Comparison of ENCODE assay signal across 29 cellular contexts in genomic region chr19:30118221-30118620, GRCh38.
"Had no signal": no experiment of that assay in that cellular context is flagged by ENCODE, and none has a peak within 500 bp of the region (broad histone marks: within the 10 kb centered on the region; RNA-seq: fewer than 3 reads in every experiment).

No MANE protein-coding gene starts in this region.

- H3K4me3 ChIP-seq: colonic mucosa, coronary artery, dorsolateral prefrontal cortex, esophagus muscularis mucosa, esophagus squamous epithelium, gastrocnemius medialis, gastroesophageal sphincter, heart left ventricle, heart right ventricle had no signal

- H3K27ac ChIP-seq: colonic mucosa, coronary artery, dorsolateral prefrontal cortex, epithelial cell of prostate, esophagus muscularis mucosa, esophagus squamous epithelium, foreskin keratinocyte, gastrocnemius medialis, gastroesophageal sphincter, heart left ventricle, heart right ventricle had no signal

- H3K36me3 ChIP-seq: colonic mucosa, esophagus muscularis mucosa, esophagus squamous epithelium, gastrocnemius medialis, gastroesophageal sphincter, heart left ventricle, heart right ventricle had no signal

- H3K27me3 ChIP-seq: colonic mucosa, foreskin keratinocyte, gastrocnemius medialis had no signal

- FAIRE-seq: colon, endometrium, endothelial cell of umbilical vein, frontal cortex had no signal

- ATAC-seq: effector memory CD8-positive, alpha-beta T cell; esophagus mucosa; foreskin keratinocyte; gastrocnemius medialis; gastroesophageal sphincter; heart left ventricle had no signal

- H3K27me3 Mint-ChIP-seq: dendritic cell treated with granulocyte-macrophage colony-stimulating factor and Interleukin-4, amounts not matched to agents 40 ng/mL and 50 ng/mL, for 4 days had no signal

- H3K4me1 ChIP-seq: colonic mucosa, esophagus muscularis mucosa, esophagus squamous epithelium, foreskin keratinocyte, gastrocnemius medialis, gastroesophageal sphincter, heart left ventricle, heart right ventricle had no signal

- H3K9me3 Mint-ChIP-seq: dendritic cell treated with granulocyte-macrophage colony-stimulating factor and Interleukin-4, amounts not matched to agents 40 ng/mL and 50 ng/mL, for 4 days; effector memory CD8-positive, alpha-beta T cell; endodermal cell had no signal

- H3K4me3 Mint-ChIP-seq: dendritic cell treated with granulocyte-macrophage colony-stimulating factor and Interleukin-4, amounts not matched to agents 40 ng/mL and 50 ng/mL, for 4 days; effector memory CD8-positive, alpha-beta T cell; endodermal cell had no signal

- DNase-seq: colonic mucosa; cortex of kidney; dermis blood vessel endothelial cell; effector CD4-positive, alpha-beta T cell; effector CD8-positive, alpha-beta T cell; effector memory CD4-positive, alpha-beta T cell; effector memory CD8-positive, alpha-beta T cell; endodermal cell; erythroblast; esophagus squamous epithelium; foreskin fibroblast; foreskin keratinocyte; foreskin melanocyte; gastrocnemius medialis; glutamatergic neuron; head of caudate nucleus; heart right ventricle had no signal

- H3K9me3 ChIP-seq: colonic mucosa, esophagus squamous epithelium, gastrocnemius medialis, gastroesophageal sphincter, heart left ventricle, heart right ventricle had no signal

- H3K27ac Mint-ChIP-seq: dendritic cell treated with granulocyte-macrophage colony-stimulating factor and Interleukin-4, amounts not matched to agents 40 ng/mL and 50 ng/mL, for 4 days; effector memory CD8-positive, alpha-beta T cell; endodermal cell had no signal
